In the genomic region with DNA sequence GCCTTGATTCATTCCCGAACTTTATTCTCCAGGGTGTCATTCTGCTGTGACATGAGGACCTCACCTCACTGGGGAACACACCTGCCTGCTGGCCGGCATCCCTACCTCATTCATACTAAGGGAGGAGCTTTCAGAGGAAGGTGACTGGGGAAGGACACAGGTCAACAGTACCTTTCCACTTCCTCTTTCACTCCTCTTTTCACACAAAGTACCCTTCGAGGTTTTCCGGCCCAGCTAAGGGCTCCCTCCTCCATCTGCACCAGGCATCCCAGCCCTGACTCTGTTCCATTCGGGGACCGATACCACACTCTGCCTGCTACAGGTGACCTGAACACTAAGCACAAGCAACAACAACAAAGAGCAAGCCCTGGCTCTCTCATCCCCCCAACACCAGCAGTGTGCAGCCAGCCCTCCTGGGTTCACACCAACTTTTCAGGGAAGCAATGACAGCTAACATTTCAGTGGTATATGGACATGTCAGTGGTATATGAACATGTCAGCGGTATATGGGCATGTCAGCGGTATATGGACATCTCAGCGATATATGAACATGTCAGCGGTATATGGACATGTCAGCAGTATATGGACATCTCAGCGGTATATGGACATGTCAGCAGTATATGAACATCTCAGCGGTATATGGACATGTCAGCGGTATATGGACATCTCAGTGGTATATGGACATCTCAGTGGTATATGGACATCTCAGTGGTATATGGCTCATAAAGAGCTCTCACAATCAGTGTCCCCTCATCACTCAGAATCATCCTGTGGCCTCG, we compare ENCODE assay signal across 14 cellular contexts. TPM values are rescaled to one million over a fixed set of nuclear protein-coding genes. Genes with fewer than 3 reads are reported as not detected.
DNase-seq lines count a peak whose midpoint lies in the region; ATAC-seq and TF ChIP-seq lines count a peak whose summit lies in the region.
"Had no signal": no experiment of that assay in that cellular context is flagged by ENCODE, and none has a peak within 500 bp of the region (broad histone marks: within the 10 kb centered on the region; RNA-seq: fewer than 3 reads in every experiment).

No MANE protein-coding gene starts in this region.

- H3K4me1 Mint-ChIP-seq in stimulated activated naive CD8-positive, alpha-beta T cell treated with anti-CD3 and anti-CD28 coated beads, Interleukin-15, amount 100 ng/mL, for 72 hours: peaks cover 12% of the 10 kb centered on the region
- H3K4me1 Mint-ChIP-seq in activated naive CD8-positive, alpha-beta T cell treated with anti-CD3 and anti-CD28 coated beads, Interleukin-2, amount 10 ng/mL, durations not matched to agents 7 days and 5 days: peaks cover 21% of the 10 kb centered on the region

- H3K27ac Mint-ChIP-seq in stimulated activated naive CD8-positive, alpha-beta T cell treated with anti-CD3 and anti-CD28 coated beads, Interleukin-15, amount 100 ng/mL, for 72 hours: peak overlapping the region; percentile 68 to 76
- H3K27ac Mint-ChIP-seq in activated naive CD8-positive, alpha-beta T cell treated with anti-CD3 and anti-CD28 coated beads, Interleukin-2, amount 10 ng/mL, durations not matched to agents 7 days and 5 days: peak overlapping the region; percentile 13
- H3K27ac Mint-ChIP-seq: brain had no signal

- POLR2A ChIA-PET in activated naive CD8-positive, alpha-beta T cell treated with anti-CD3 and anti-CD28 coated beads, Interleukin-2, amount 10 ng/mL, durations not matched to agents 7 days and 5 days (lab: Charles Lee): no interaction called here

- no peak for ATAC-seq in stimulated activated naive CD8-positive, alpha-beta T cell treated with anti-CD3 and anti-CD28 coated beads, Interleukin-15, amount 100 ng/mL, for 72 hours
- ATAC-seq in stimulated activated naive CD8-positive, alpha-beta T cell treated with anti-CD3 and anti-CD28 coated beads, Interleukin-15, Interleukin-2, amounts not matched to agents 100 U/mL and 50 U/mL, for 24 hours: no peak
- ATAC-seq in HG02763 (IDR thresholded peaks at IDR 0.05; ENCODE audit: unreplicated experiment): peak; percentile 42
- no peak for ATAC-seq in activated naive CD8-positive, alpha-beta T cell treated with anti-CD3 and anti-CD28 coated beads, Interleukin-2, amount 10 ng/mL, durations not matched to agents 7 days and 5 days (ENCODE audit: low read depth)

- peaks cover 67% of the 10 kb centered on the region for H3K36me3 Mint-ChIP-seq in activated naive CD8-positive, alpha-beta T cell treated with anti-CD3 and anti-CD28 coated beads, Interleukin-2, amount 10 ng/mL, durations not matched to agents 7 days and 5 days

- TF ChIP-seq POLR2A in erythroblast (IDR thresholded peaks at IDR 0.05; ENCODE audit: low read length): no peak

- H3K27me3 Mint-ChIP-seq in stimulated activated naive CD8-positive, alpha-beta T cell treated with anti-CD3 and anti-CD28 coated beads, Interleukin-15, amount 100 ng/mL, for 72 hours: no peaks in the 10 kb centered on the region
- H3K27me3 Mint-ChIP-seq in activated naive CD8-positive, alpha-beta T cell treated with anti-CD3 and anti-CD28 coated beads, Interleukin-2, amount 10 ng/mL, durations not matched to agents 7 days and 5 days: no peaks in the 10 kb centered on the region
- H3K27me3 Mint-ChIP-seq: brain had no signal

- no peak for DNase-seq in stimulated activated naive CD8-positive, alpha-beta T cell treated with anti-CD3 and anti-CD28 coated beads, Interleukin-15, amount 100 ng/mL, for 72 hours
- DNase-seq in stimulated activated naive CD8-positive, alpha-beta T cell treated with anti-CD3 and anti-CD28 coated beads, Interleukin-15, Interleukin-2, amounts not matched to agents 100 U/mL and 50 U/mL, for 24 hours: no peak
- no peak for DNase-seq in activated naive CD8-positive, alpha-beta T cell treated with anti-CD3 and anti-CD28 coated beads, Interleukin-2, amount 10 ng/mL, durations not matched to agents 7 days and 5 days
- peak; percentile 34 for DNase-seq in ureter (ENCODE audit: low spot score)
- DNase-seq in GM19240 (ENCODE audit: insufficient read length, low spot score): no peak
- no peak for DNase-seq in erythroblast (lab: John Stamatoyannopoulos, UW)
- no peak for DNase-seq in activated effector memory CD4-positive, alpha-beta T cell treated with Interleukin-2 at 50 U/mL for 16 hours
- DNase-seq: activated CD8-positive, alpha-beta memory T cell treated with anti-CD3 and anti-CD28 coated beads, Interleukin-2, amount 50 U/mL, for 48 hours; GDM1; hypothalamus; NCI-H2029; sigmoid colon had no signal

- H3K9me3 Mint-ChIP-seq in stimulated activated naive CD8-positive, alpha-beta T cell treated with anti-CD3 and anti-CD28 coated beads, Interleukin-15, amount 100 ng/mL, for 72 hours: no peaks in the 10 kb centered on the region
- no peaks in the 10 kb centered on the region for H3K9me3 Mint-ChIP-seq in activated naive CD8-positive, alpha-beta T cell treated with anti-CD3 and anti-CD28 coated beads, Interleukin-2, amount 10 ng/mL, durations not matched to agents 7 days and 5 days
- H3K9me3 Mint-ChIP-seq: brain had no signal

- H3K4me3 Mint-ChIP-seq in stimulated activated naive CD8-positive, alpha-beta T cell treated with anti-CD3 and anti-CD28 coated beads, Interleukin-15, amount 100 ng/mL, for 72 hours: no peak overlapping the region
- no peak overlapping the region for H3K4me3 Mint-ChIP-seq in activated naive CD8-positive, alpha-beta T cell treated with anti-CD3 and anti-CD28 coated beads, Interleukin-2, amount 10 ng/mL, durations not matched to agents 7 days and 5 days
- H3K4me3 Mint-ChIP-seq: brain had no signal

RNA-seq across cellular contexts. Expression of gene TRIM25, which starts 16.0 kb away (rescaled TPM):
- total RNA-seq in activated naive CD8-positive, alpha-beta T cell treated with anti-CD3 and anti-CD28 coated beads, Interleukin-2, amount 10 ng/mL, durations not matched to agents 7 days and 5 days: 100 to 1,000 TPM; 139 to 141 TPM
- 118 TPM for total RNA-seq in ureter
